ENCODE assay signal across 1 cellular context in the genomic region with DNA sequence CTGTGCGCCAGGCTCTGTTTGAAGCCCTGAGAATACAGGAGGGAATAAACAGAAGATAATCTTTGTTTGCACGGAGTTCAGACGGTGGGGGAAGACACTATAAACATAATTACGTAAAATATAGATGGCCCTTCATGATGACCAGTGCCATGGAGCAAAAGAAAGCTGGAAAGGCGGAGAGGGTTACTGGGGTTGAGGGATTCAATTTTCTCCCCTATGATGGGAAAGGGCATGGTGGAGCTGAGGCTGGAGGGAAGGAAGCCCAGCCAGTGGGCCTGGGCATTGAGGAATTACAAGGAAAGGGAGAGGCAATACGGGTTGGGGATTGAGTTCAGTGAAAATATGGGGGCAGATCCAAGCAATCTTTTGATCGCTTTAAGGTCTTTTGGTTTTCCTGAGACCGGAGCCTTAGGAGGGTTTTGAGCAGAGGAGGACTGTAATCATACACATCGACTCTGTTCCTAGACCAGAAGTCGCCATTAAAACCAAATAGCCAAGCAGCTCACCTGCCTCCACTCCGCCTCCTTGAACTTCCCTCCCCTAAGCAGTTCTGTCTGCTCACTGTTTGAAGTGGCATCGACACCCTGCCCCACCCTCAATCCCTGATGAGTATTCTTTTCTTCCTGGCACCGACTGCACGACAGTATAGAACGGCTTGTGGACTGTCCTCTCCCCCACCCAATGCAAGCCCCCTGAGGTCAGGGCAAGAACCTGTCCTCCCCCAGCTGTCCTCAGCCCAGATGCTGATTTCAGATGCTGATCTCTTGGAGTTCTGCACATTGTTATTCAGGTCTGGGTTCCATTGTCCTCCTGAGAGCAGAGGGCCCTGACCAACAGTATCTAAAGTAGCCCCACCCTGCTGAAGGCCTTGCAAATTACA.
TF ChIP-seq lines count a peak whose summit lies in the region.

No MANE protein-coding gene starts in this region.

TF ChIP-seq in WTC11, 78 proteins besides CTCF, POLR2A, EP300 and RAD21 (continued from another document):
- TF ChIP-seq, protein P1, sequence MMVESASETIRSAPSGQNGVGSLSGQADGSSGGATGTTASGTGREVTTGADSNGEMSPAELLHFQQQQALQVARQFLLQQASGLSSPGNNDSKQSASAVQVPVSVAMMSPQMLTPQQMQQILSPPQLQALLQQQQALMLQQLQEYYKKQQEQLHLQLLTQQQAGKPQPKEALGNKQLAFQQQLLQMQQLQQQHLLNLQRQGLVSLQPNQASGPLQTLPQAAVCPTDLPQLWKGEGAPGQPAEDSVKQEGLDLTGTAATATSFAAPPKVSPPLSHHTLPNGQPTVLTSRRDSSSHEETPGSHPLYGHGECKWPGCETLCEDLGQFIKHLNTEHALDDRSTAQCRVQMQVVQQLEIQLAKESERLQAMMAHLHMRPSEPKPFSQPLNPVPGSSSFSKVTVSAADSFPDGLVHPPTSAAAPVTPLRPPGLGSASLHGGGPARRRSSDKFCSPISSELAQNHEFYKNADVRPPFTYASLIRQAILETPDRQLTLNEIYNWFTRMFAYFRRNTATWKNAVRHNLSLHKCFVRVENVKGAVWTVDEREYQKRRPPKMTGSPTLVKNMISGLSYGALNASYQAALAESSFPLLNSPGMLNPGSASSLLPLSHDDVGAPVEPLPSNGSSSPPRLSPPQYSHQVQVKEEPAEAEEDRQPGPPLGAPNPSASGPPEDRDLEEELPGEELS (CRISPR knock-in tag; IDR thresholded peaks at IDR 0.05), result peak; percentile 35; the same call in 1 of the 2 replicates
- TF ChIP-seq, protein P2, sequence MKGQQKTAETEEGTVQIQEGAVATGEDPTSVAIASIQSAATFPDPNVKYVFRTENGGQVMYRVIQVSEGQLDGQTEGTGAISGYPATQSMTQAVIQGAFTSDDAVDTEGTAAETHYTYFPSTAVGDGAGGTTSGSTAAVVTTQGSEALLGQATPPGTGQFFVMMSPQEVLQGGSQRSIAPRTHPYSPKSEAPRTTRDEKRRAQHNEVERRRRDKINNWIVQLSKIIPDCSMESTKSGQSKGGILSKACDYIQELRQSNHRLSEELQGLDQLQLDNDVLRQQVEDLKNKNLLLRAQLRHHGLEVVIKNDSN (CRISPR knock-in tag; IDR thresholded peaks at IDR 0.05), result no peak; the same call in 1 of the 2 replicates
- no peak for TF ChIP-seq PRRX2 (CRISPR knock-in tag; IDR thresholded peaks at IDR 0.05)
- no peak for TF ChIP-seq ELF4 (CRISPR knock-in tag; IDR thresholded peaks at IDR 0.05; ENCODE audit: low read depth)
- no peak for TF ChIP-seq TEAD4 (CRISPR knock-in tag; IDR thresholded peaks at IDR 0.05)
- TF ChIP-seq, protein P3, sequence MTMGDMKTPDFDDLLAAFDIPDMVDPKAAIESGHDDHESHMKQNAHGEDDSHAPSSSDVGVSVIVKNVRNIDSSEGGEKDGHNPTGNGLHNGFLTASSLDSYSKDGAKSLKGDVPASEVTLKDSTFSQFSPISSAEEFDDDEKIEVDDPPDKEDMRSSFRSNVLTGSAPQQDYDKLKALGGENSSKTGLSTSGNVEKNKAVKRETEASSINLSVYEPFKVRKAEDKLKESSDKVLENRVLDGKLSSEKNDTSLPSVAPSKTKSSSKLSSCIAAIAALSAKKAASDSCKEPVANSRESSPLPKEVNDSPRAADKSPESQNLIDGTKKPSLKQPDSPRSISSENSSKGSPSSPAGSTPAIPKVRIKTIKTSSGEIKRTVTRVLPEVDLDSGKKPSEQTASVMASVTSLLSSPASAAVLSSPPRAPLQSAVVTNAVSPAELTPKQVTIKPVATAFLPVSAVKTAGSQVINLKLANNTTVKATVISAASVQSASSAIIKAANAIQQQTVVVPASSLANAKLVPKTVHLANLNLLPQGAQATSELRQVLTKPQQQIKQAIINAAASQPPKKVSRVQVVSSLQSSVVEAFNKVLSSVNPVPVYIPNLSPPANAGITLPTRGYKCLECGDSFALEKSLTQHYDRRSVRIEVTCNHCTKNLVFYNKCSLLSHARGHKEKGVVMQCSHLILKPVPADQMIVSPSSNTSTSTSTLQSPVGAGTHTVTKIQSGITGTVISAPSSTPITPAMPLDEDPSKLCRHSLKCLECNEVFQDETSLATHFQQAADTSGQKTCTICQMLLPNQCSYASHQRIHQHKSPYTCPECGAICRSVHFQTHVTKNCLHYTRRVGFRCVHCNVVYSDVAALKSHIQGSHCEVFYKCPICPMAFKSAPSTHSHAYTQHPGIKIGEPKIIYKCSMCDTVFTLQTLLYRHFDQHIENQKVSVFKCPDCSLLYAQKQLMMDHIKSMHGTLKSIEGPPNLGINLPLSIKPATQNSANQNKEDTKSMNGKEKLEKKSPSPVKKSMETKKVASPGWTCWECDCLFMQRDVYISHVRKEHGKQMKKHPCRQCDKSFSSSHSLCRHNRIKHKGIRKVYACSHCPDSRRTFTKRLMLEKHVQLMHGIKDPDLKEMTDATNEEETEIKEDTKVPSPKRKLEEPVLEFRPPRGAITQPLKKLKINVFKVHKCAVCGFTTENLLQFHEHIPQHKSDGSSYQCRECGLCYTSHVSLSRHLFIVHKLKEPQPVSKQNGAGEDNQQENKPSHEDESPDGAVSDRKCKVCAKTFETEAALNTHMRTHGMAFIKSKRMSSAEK (CRISPR knock-in tag; IDR thresholded peaks at IDR 0.05; ENCODE audit: borderline replicate concordance), result no peak
- no peak for TF ChIP-seq ZNF671 (CRISPR knock-in tag; IDR thresholded peaks at IDR 0.05)
- TF ChIP-seq, protein P4, sequence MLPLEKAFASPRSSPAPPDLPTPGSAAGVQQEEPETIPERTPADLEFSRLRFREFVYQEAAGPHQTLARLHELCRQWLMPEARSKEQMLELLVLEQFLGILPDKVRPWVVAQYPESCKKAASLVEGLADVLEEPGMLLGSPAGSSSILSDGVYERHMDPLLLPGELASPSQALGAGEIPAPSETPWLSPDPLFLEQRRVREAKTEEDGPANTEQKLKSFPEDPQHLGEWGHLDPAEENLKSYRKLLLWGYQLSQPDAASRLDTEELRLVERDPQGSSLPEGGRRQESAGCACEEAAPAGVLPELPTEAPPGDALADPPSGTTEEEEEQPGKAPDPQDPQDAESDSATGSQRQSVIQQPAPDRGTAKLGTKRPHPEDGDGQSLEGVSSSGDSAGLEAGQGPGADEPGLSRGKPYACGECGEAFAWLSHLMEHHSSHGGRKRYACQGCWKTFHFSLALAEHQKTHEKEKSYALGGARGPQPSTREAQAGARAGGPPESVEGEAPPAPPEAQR (CRISPR knock-in tag; IDR thresholded peaks at IDR 0.05), result no peak
- TF ChIP-seq, protein P5, sequence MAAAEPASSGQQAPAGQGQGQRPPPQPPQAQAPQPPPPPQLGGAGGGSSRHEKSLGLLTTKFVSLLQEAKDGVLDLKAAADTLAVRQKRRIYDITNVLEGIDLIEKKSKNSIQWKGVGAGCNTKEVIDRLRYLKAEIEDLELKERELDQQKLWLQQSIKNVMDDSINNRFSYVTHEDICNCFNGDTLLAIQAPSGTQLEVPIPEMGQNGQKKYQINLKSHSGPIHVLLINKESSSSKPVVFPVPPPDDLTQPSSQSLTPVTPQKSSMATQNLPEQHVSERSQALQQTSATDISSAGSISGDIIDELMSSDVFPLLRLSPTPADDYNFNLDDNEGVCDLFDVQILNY (CRISPR knock-in tag; IDR thresholded peaks at IDR 0.05), result no peak
- TF ChIP-seq, protein P6, sequence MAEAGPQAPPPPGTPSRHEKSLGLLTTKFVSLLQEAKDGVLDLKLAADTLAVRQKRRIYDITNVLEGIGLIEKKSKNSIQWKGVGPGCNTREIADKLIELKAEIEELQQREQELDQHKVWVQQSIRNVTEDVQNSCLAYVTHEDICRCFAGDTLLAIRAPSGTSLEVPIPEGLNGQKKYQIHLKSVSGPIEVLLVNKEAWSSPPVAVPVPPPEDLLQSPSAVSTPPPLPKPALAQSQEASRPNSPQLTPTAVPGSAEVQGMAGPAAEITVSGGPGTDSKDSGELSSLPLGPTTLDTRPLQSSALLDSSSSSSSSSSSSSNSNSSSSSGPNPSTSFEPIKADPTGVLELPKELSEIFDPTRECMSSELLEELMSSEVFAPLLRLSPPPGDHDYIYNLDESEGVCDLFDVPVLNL (CRISPR knock-in tag; IDR thresholded peaks at IDR 0.05; ENCODE audit: borderline replicate concordance, low read depth), result no peak
- no peak for TF ChIP-seq GTF2I (CRISPR knock-in tag; conservative IDR thresholded peaks at IDR 0.05)
- TF ChIP-seq, protein P7, sequence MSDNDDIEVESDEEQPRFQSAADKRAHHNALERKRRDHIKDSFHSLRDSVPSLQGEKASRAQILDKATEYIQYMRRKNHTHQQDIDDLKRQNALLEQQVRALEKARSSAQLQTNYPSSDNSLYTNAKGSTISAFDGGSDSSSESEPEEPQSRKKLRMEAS (CRISPR knock-in tag; IDR thresholded peaks at IDR 0.05), result peak; percentile 28
- no peak for TF ChIP-seq FOXP1 (CRISPR knock-in tag; IDR thresholded peaks at IDR 0.05; ENCODE audit: borderline replicate concordance)
- TF ChIP-seq EMX1 (CRISPR knock-in tag; IDR thresholded peaks at IDR 0.05), result no peak
- TF ChIP-seq MYBL2 (CRISPR knock-in tag; IDR thresholded peaks at IDR 0.05), result no peak
- TF ChIP-seq FOXJ3 (CRISPR knock-in tag; IDR thresholded peaks at IDR 0.05; ENCODE audit: borderline replicate concordance), result no peak
- TF ChIP-seq, protein P8, sequence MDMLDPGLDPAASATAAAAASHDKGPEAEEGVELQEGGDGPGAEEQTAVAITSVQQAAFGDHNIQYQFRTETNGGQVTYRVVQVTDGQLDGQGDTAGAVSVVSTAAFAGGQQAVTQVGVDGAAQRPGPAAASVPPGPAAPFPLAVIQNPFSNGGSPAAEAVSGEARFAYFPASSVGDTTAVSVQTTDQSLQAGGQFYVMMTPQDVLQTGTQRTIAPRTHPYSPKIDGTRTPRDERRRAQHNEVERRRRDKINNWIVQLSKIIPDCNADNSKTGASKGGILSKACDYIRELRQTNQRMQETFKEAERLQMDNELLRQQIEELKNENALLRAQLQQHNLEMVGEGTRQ (CRISPR knock-in tag; IDR thresholded peaks at IDR 0.05), result 0 out of 2 replicates have a peak, but pooled peaks have one; percentile 17
- no peak for TF ChIP-seq GABPB1 (CRISPR knock-in tag; IDR thresholded peaks at IDR 0.05)
- no peak for TF ChIP-seq SMAD4 (CRISPR knock-in tag; IDR thresholded peaks at IDR 0.05)
- TF ChIP-seq NR3C1 (CRISPR knock-in tag; conservative IDR thresholded peaks at IDR 0.05; ENCODE audit: low read depth), result no peak
- TF ChIP-seq, protein P9, sequence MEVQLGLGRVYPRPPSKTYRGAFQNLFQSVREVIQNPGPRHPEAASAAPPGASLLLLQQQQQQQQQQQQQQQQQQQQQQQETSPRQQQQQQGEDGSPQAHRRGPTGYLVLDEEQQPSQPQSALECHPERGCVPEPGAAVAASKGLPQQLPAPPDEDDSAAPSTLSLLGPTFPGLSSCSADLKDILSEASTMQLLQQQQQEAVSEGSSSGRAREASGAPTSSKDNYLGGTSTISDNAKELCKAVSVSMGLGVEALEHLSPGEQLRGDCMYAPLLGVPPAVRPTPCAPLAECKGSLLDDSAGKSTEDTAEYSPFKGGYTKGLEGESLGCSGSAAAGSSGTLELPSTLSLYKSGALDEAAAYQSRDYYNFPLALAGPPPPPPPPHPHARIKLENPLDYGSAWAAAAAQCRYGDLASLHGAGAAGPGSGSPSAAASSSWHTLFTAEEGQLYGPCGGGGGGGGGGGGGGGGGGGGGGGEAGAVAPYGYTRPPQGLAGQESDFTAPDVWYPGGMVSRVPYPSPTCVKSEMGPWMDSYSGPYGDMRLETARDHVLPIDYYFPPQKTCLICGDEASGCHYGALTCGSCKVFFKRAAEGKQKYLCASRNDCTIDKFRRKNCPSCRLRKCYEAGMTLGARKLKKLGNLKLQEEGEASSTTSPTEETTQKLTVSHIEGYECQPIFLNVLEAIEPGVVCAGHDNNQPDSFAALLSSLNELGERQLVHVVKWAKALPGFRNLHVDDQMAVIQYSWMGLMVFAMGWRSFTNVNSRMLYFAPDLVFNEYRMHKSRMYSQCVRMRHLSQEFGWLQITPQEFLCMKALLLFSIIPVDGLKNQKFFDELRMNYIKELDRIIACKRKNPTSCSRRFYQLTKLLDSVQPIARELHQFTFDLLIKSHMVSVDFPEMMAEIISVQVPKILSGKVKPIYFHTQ (CRISPR knock-in tag; IDR thresholded peaks at IDR 0.05), result no peak
- TF ChIP-seq ZNF232 (CRISPR knock-in tag; IDR thresholded peaks at IDR 0.05), result no peak
- TF ChIP-seq FOXK1 (CRISPR knock-in tag; IDR thresholded peaks at IDR 0.05), result no peak
- TF ChIP-seq ETV6 (CRISPR knock-in tag; IDR thresholded peaks at IDR 0.05), result peak; percentile 68; the same call in 1 of the 2 replicates
- TF ChIP-seq RELA (CRISPR knock-in tag; IDR thresholded peaks at IDR 0.05; ENCODE audit: borderline replicate concordance), result no peak
